Comparison of ENCODE assay signal across 36 cellular contexts in genomic region chr12:39777465-39777864, GRCh38.
"Had no signal": no experiment of that assay in that cellular context is flagged by ENCODE, and none has a peak within 500 bp of the region (broad histone marks: within the 10 kb centered on the region; RNA-seq: fewer than 3 reads in every experiment).

No MANE protein-coding gene starts in this region.

- H3K27me3 ChIP-seq: adrenal gland, body of pancreas, breast epithelium had no signal

- H3K4me3 ChIP-seq: adrenal gland, body of pancreas, breast epithelium, PC-9 had no signal

- H3K4me3 Mint-ChIP-seq: activated CD4-positive, alpha-beta memory T cell treated with anti-CD3 and anti-CD28 coated beads, Interleukin-2, amount 10 ng/mL, durations not matched to agents 7 days and 5 days; activated CD8-positive, alpha-beta memory T cell treated with anti-CD3 and anti-CD28 coated beads, Interleukin-2, amount 10 ng/mL, durations not matched to agents 7 days and 5 days had no signal

- H3K36me3 ChIP-seq: adrenal gland, breast epithelium had no signal

- H3K36me3 Mint-ChIP-seq: activated CD8-positive, alpha-beta memory T cell treated with anti-CD3 and anti-CD28 coated beads, Interleukin-2, amount 10 ng/mL, durations not matched to agents 7 days and 5 days; activated naive CD4-positive, alpha-beta T cell treated with anti-CD3 and anti-CD28 coated beads, Interleukin-2, amount 50 U/mL, for 72 hours had no signal

- H3K9me3 Mint-ChIP-seq: activated CD4-positive, alpha-beta memory T cell treated with anti-CD3 and anti-CD28 coated beads, Interleukin-2, amount 10 ng/mL, durations not matched to agents 7 days and 5 days; activated naive CD4-positive, alpha-beta T cell treated with anti-CD3 and anti-CD28 coated beads, Interleukin-2, amount 50 U/mL, for 72 hours had no signal

- H3K27ac Mint-ChIP-seq: activated CD4-positive, alpha-beta memory T cell treated with anti-CD3 and anti-CD28 coated beads, Interleukin-2, amount 10 ng/mL, durations not matched to agents 7 days and 5 days; activated CD8-positive, alpha-beta memory T cell treated with anti-CD3 and anti-CD28 coated beads, Interleukin-2, amount 10 ng/mL, durations not matched to agents 7 days and 5 days; activated naive CD4-positive, alpha-beta T cell treated with anti-CD3 and anti-CD28 coated beads, Interleukin-2, amount 50 U/mL, for 72 hours had no signal

- H3K27ac ChIP-seq: adrenal gland, body of pancreas, breast epithelium, PC-9, RWPE1, VCaP had no signal

- ATAC-seq: activated CD8-positive, alpha-beta memory T cell treated with anti-CD3 and anti-CD28 coated beads, Interleukin-2, amount 10 ng/mL, durations not matched to agents 7 days and 5 days; activated naive CD4-positive, alpha-beta T cell treated with anti-CD3 and anti-CD28 coated beads, Interleukin-2, amount 50 U/mL, for 72 hours; body of pancreas had no signal

- H3K4me1 ChIP-seq: body of pancreas, breast epithelium had no signal

- H3K4me1 Mint-ChIP-seq: activated CD4-positive, alpha-beta memory T cell treated with anti-CD3 and anti-CD28 coated beads, Interleukin-2, amount 10 ng/mL, durations not matched to agents 7 days and 5 days; activated CD8-positive, alpha-beta memory T cell treated with anti-CD3 and anti-CD28 coated beads, Interleukin-2, amount 10 ng/mL, durations not matched to agents 7 days and 5 days had no signal

- DNase-seq: activated CD4-positive, alpha-beta memory T cell treated with anti-CD3 and anti-CD28 coated beads, Interleukin-2, amount 10 ng/mL, durations not matched to agents 7 days and 5 days; activated CD4-positive, alpha-beta T cell treated with anti-CD3 and anti-CD28 coated beads for 1 hour; activated CD4-positive, alpha-beta T cell treated with anti-CD3 and anti-CD28 coated beads for 48 hours; activated CD4-positive, CD25-positive, alpha-beta regulatory T cell; activated CD8-positive, alpha-beta memory T cell treated with anti-CD3 and anti-CD28 coated beads for 24 hours; activated CD8-positive, alpha-beta memory T cell treated with anti-CD3 and anti-CD28 coated beads, Interleukin-2, amount 10 ng/mL, durations not matched to agents 7 days and 5 days; activated CD8-positive, alpha-beta memory T cell treated with anti-CD3 and anti-CD28 coated beads, Interleukin-2, amount 50 U/mL, for 48 hours; activated gamma-delta T cell; activated naive CD4-positive, alpha-beta T cell treated with Interleukin-2 at 50 U/mL for 16 hours; activated T-cell treated with anti-CD3 and anti-CD28 coated beads, Interleukin-2, amount 50 U/mL, for 48 hours; adrenal gland; body of pancreas; cerebellar nuclear complex; Kasumi-1; KG1; NCI-H1092 treated with DMSO at 0.1 percent for 48 hours; NCI-H1417; NCI-H146; NCI-H187; NCI-H2029 treated with DMSO at 0.1 percent for 48 hours; NCI-H2107; NCI-H2171; NCI-H510A; NCI-H526; NCI-H748 treated with DMSO at 0.1 percent for 48 hours; NK-92 treated with Interleukin-12 subunit alpha and Interleukin-12 subunit beta, amount 100 ng/mL, for 24 hours; PC-9; Right ventricle myocardium superior; SW 1271; T-helper 1 cell; T-helper 2 cell; T-helper 9 cell had no signal

- H3K27me3 Mint-ChIP-seq: activated CD4-positive, alpha-beta memory T cell treated with anti-CD3 and anti-CD28 coated beads, Interleukin-2, amount 10 ng/mL, durations not matched to agents 7 days and 5 days; activated CD8-positive, alpha-beta memory T cell treated with anti-CD3 and anti-CD28 coated beads, Interleukin-2, amount 10 ng/mL, durations not matched to agents 7 days and 5 days had no signal

- H3K9me3 ChIP-seq: adrenal gland, body of pancreas, breast epithelium had no signal
